In genomic region chr7:2665359-2665791, GRCh38 we compare ENCODE assay signal across 23 cellular contexts. TPM values are rescaled to one million over a fixed set of nuclear protein-coding genes. Genes with fewer than 3 reads are reported as not detected.
DNase-seq lines count a peak whose midpoint lies in the region; ATAC-seq and TF ChIP-seq lines count a peak whose summit lies in the region.
"Had no signal": no experiment of that assay in that cellular context is flagged by ENCODE, and none has a peak within 500 bp of the region (broad histone marks: within the 10 kb centered on the region; RNA-seq: fewer than 3 reads in every experiment).

No MANE protein-coding gene starts in this region.

- ATAC-seq in SK-N-SH treated with all-trans-retinoic acid at 6 μM for 48 hours, result no peak
- no peak for ATAC-seq in HG03139 (IDR thresholded peaks at IDR 0.05; ENCODE audit: unreplicated experiment)
- ATAC-seq: left lung had no signal

- no peak for DNase-seq in SK-N-SH
- DNase-seq in GM06990 (ENCODE audit: extremely low read depth, insufficient read length), result peak; percentile 25
- peak; percentile 51 for DNase-seq in SK-MEL-5 (ENCODE audit: low read depth, low spot score)
- DNase-seq in mesenchymal stem cell, result no peak
- no peak for DNase-seq in RKO (ENCODE audit: low spot score)
- DNase-seq in hepatocyte (ENCODE audit: low spot score), result no peak
- DNase-seq: left lung, midbrain, NCI-H2081, NCI-H524 treated with DMSO at 0.1 percent for 48 hours, SHP77, T-cell, uterus had no signal

- H3K23ac ChIP-seq in mesenchymal stem cell (ENCODE audit: low read length in 2 of 2), result no peak overlapping the region

- no peak for TF ChIP-seq CTCF in SK-N-SH (IDR thresholded peaks at IDR 0.05)
- TF ChIP-seq CTCF in GM06990 (IDR thresholded peaks at IDR 0.05; ENCODE audit: insufficient read depth, low read length, poor library complexity, severe bottlenecking), result no peak
- TF ChIP-seq CTCF in hepatocyte (IDR thresholded peaks at IDR 0.05; ENCODE audit: poor library complexity), result no peak

- no peak overlapping the region for H2BK5ac ChIP-seq in mesenchymal stem cell (ENCODE audit: low read depth, low read length, poor library complexity, severe bottlenecking)

- H2BK12ac ChIP-seq in mesenchymal stem cell (ENCODE audit: low read length in 2 of 2), result no peak overlapping the region

- H2AFZ ChIP-seq in SK-N-SH (ENCODE audit: low read depth) (no peak overlapping the region), mesenchymal stem cell (ENCODE audit: low read depth, low read length) (no peak overlapping the region), hepatocyte (no peak overlapping the region)

- H3K27me3 ChIP-seq in SK-N-SH (ENCODE audit: insufficient read depth) (no peaks in the 10 kb centered on the region), GM06990 (replicated peaks; ENCODE audit: control insufficient read depth, insufficient read depth, low read length) (no peaks in the 10 kb centered on the region; the same call in 1 of the 2 replicates), mesenchymal stem cell (ENCODE audit: control insufficient read depth in 1 of 2, insufficient read depth in 1 of 2, low read length in 2 of 2) (peaks cover 0 to 36% of the 10 kb centered on the region in 2 experiments), hepatocyte (no peaks in the 10 kb centered on the region)
- H3K27me3 ChIP-seq: ascending aorta, pancreas, suprapubic skin, uterus had no signal

- H3K18ac ChIP-seq in mesenchymal stem cell (ENCODE audit: low read depth in 1 of 2, low read length in 2 of 2), result no peak overlapping the region

- H3K4me3 ChIP-seq in SK-N-SH (ENCODE audit: low read depth in 2 of 2, low read length in 1 of 2) (no peak overlapping the region), GM06990 (replicated peaks; ENCODE audit: low read depth, low read length) (no peak overlapping the region), mesenchymal stem cell (ENCODE audit: insufficient read depth in 1 of 2, low read depth in 1 of 2, low read length in 2 of 2) (no peak overlapping the region), hepatocyte (no peak overlapping the region)
- H3K4me3 ChIP-seq: ascending aorta, heart left ventricle, left lung, pancreas, suprapubic skin, uterus had no signal

- H4K8ac ChIP-seq in mesenchymal stem cell (ENCODE audit: low read length), result no peak overlapping the region

- no peak overlapping the region for H4K91ac ChIP-seq in mesenchymal stem cell (ENCODE audit: low read length)

- peaks cover 21% of the 10 kb centered on the region; the same call in 1 of the 2 replicates for H4K20me1 ChIP-seq in SK-N-SH (ENCODE audit: insufficient read depth)
- H4K20me1 ChIP-seq in hepatocyte (ENCODE audit: insufficient read depth, poor library complexity, severe bottlenecking), result no peaks in the 10 kb centered on the region

- H3K27ac ChIP-seq in SK-N-SH (ENCODE audit: low read depth in 2 of 2, low read length in 1 of 2) (no peak overlapping the region), mesenchymal stem cell (ENCODE audit: low read length, poor library complexity, severe bottlenecking) (no peak overlapping the region), hepatocyte (no peak overlapping the region)
- H3K27ac ChIP-seq: ascending aorta, C4-2B, heart left ventricle, KMS-11, left lung, pancreas, suprapubic skin, uterus had no signal

- H3K79me1 ChIP-seq in mesenchymal stem cell (replicated peaks; ENCODE audit: low read length, poor library complexity, severe bottlenecking), result peaks cover 8% of the 10 kb centered on the region

- H3K9me2 ChIP-seq in SK-N-SH (no peaks in the 10 kb centered on the region), hepatocyte (replicated peaks; ENCODE audit: insufficient read depth) (no peaks in the 10 kb centered on the region)

- H2BK15ac ChIP-seq in mesenchymal stem cell (ENCODE audit: low read depth, poor library complexity, severe bottlenecking), result peak overlapping the region; percentile 71

- no peaks in the 10 kb centered on the region for H3K79me2 ChIP-seq in SK-N-SH (ENCODE audit: insufficient read depth)
- H3K79me2 ChIP-seq in hepatocyte, result no peaks in the 10 kb centered on the region

- in situ Hi-C loops in SK-MEL-5 (cut with HindIII; ENCODE audit: low pct_unique_long_range_greater_than_20kb, low sequenced_read_pairs), result no loop called here

- no peak overlapping the region for H3K4me2 ChIP-seq in SK-N-SH
- H3K4me2 ChIP-seq in mesenchymal stem cell (ENCODE audit: low read length, poor library complexity, severe bottlenecking), result no peak overlapping the region
- H3K4me2 ChIP-seq in hepatocyte, result no peak overlapping the region
- H3K4me2 ChIP-seq: KMS-11 had no signal

- POLR2A ChIA-PET in SK-N-SH (lab: Yijun Ruan, JAX), result no interaction called here

- H2AK5ac ChIP-seq in mesenchymal stem cell (ENCODE audit: low read length, severe bottlenecking), result no peak overlapping the region

- no peak overlapping the region for H3K9ac ChIP-seq in SK-N-SH
- H3K9ac ChIP-seq in mesenchymal stem cell (ENCODE audit: low read length), result no peak overlapping the region
- H3K9ac ChIP-seq: KMS-11 had no signal

- no peak for TF ChIP-seq RAD21 in SK-N-SH (IDR thresholded peaks at IDR 0.05; ENCODE audit: low read length)

- CTCF ChIA-PET in SK-N-SH (lab: Yijun Ruan, JAX), result interaction anchor here (0.7 to 11.5 kb wide), 13 partner anchors 9 to 214 kb away, joined by 3 to 204 read pairs (median 3); partner anchors contain the start of gene AMZ1

- peaks cover 6 to 34% of the 10 kb centered on the region in 2 experiments for H3K36me3 ChIP-seq in SK-N-SH (replicated peaks in 1 of 2; ENCODE audit: control insufficient read depth in 1 of 2, insufficient read depth in 2 of 2, low read length in 1 of 2)
- H3K36me3 ChIP-seq in GM06990 (ENCODE audit: control insufficient read depth, insufficient read depth, low read length), result peaks cover 1% of the 10 kb centered on the region; the same call in 1 of the 2 replicates
- peaks cover 5 to 46% of the 10 kb centered on the region in 2 experiments for H3K36me3 ChIP-seq in mesenchymal stem cell (ENCODE audit: control insufficient read depth in 1 of 2, insufficient read depth in 2 of 2, low read depth in 1 of 2, low read length in 2 of 2)
- H3K36me3 ChIP-seq in hepatocyte (replicated peaks; ENCODE audit: insufficient read depth, low read depth), result no peaks in the 10 kb centered on the region
- H3K36me3 ChIP-seq: pancreas, uterus had no signal

- H3K9me3 ChIP-seq in SK-N-SH, result no peaks in the 10 kb centered on the region
- H3K9me3 ChIP-seq in mesenchymal stem cell (ENCODE audit: control insufficient read depth, low read length), result peaks cover 5% of the 10 kb centered on the region
- H3K9me3 ChIP-seq in hepatocyte (ENCODE audit: low read depth), result no peaks in the 10 kb centered on the region
- H3K9me3 ChIP-seq: ascending aorta, left lung, pancreas, suprapubic skin, uterus had no signal

- TF ChIP-seq EP300 in SK-N-SH (IDR thresholded peaks at IDR 0.05; ENCODE audit: borderline replicate concordance in 1 of 2, low read depth in 1 of 2, low read length in 1 of 2), result no peak

- H3K14ac ChIP-seq in mesenchymal stem cell (ENCODE audit: low read length in 2 of 2), result no peak overlapping the region

- peaks cover 0 to 39% of the 10 kb centered on the region in 2 experiments; a peak in 1 of 4 replicates for H3K4me1 ChIP-seq in SK-N-SH (ENCODE audit: control insufficient read depth in 1 of 2, insufficient read depth in 2 of 2, low read depth in 1 of 2, low read length in 1 of 2)
- peaks cover 37% of the 10 kb centered on the region for H3K4me1 ChIP-seq in mesenchymal stem cell (ENCODE audit: control insufficient read depth, insufficient read depth, low read depth, low read length)
- H3K4me1 ChIP-seq in hepatocyte (ENCODE audit: insufficient read depth), result no peaks in the 10 kb centered on the region
- H3K4me1 ChIP-seq: ascending aorta, pancreas, uterus had no signal

- H3K4ac ChIP-seq in mesenchymal stem cell (ENCODE audit: low read depth in 1 of 2, low read length in 2 of 2), result no peak overlapping the region

- peaks cover 3% of the 10 kb centered on the region for H3F3A ChIP-seq in SK-N-SH (replicated peaks; ENCODE audit: insufficient read depth)

- 81% methylated on average over 30 of the region's 33 CpGs for WGBS in SK-N-SH (ENCODE audit: low lambda C conversion rate)
- 89% methylated on average over 33 of the region's 33 CpGs for WGBS in mesenchymal stem cell
- WGBS in hepatocyte (ENCODE audit: low lambda C conversion rate, missing lambda C conversion rate), result 92% methylated on average over 27 of the region's 33 CpGs

- H2BK120ac ChIP-seq in mesenchymal stem cell (ENCODE audit: low read depth, low read length), result no peak overlapping the region

TF ChIP-seq in SK-N-SH, 30 proteins besides CTCF, POLR2A, EP300 and RAD21:
- TF ChIP-seq GABPA (IDR thresholded peaks at IDR 0.05; ENCODE audit: low read depth) (no peak), POLR2AphosphoS5 (IDR thresholded peaks at IDR 0.05; ENCODE audit: low read depth, low read length) (peak; percentile 10; the same call in 1 of the 2 replicates)

TF ChIP-seq in SK-N-SH treated with all-trans-retinoic acid at 6 μM for 48 hours, 23 proteins besides CTCF, POLR2A, EP300 and RAD21 (continues in another document):
- TF ChIP-seq ARNTL (CRISPR knock-in tag; IDR thresholded peaks at IDR 0.05; ENCODE audit: borderline replicate concordance, low read depth) (no peak), TCF4 (CRISPR knock-in tag; IDR thresholded peaks at IDR 0.05; ENCODE audit: borderline replicate concordance) (no peak), ZNF8 (CRISPR knock-in tag; IDR thresholded peaks at IDR 0.05) (no peak), ZNF70 (CRISPR knock-in tag; IDR thresholded peaks at IDR 0.05) (no peak), ESRRG (CRISPR knock-in tag; IDR thresholded peaks at IDR 0.05) (no peak)

RNA-seq across cellular contexts. Expression of gene AMZ1, which starts 22.6 kb away (rescaled TPM):
- polyA plus RNA-seq in SK-N-SH (2012; rRNA removed) (0.15 and 0.19 TPM in 2 replicates), hepatocyte (1.4 TPM in 1 of 2 replicates, not detected in the other)
- polyA plus RNA-seq in SK-N-SH (2012; cell fraction: cytosol; rRNA removed), result 0.04 and 0.12 TPM in 2 replicates
- polyA plus RNA-seq in SK-N-SH (2012; cell fraction: nucleus; rRNA removed), result 0.29 and 0.69 TPM in 2 replicates
- total RNA-seq in SK-MEL-5 (2014; rRNA removed; shearing (Covaris generic)), result 0.53 and 1.8 TPM in 2 replicates
- polyA plus RNA-seq in SK-MEL-5 (2015; cell fraction: cytosol; rRNA removed), result 0.77 and 1.1 TPM in 2 replicates
- 3.8 and 4.5 TPM in 2 replicates for polyA plus RNA-seq in SK-MEL-5 (2015; cell fraction: nucleus; rRNA removed)
- polyA plus RNA-seq in mesenchymal stem cell (2013, experiment 1 of 2), result 0.06 TPM
- polyA plus RNA-seq in mesenchymal stem cell (2013, experiment 2 of 2), result 0.07 TPM
- total RNA-seq in hepatocyte, result not detected in 2 replicates
- total RNA-seq: ascending aorta, G401, HT-29 had no signal

RNA-seq across cellular contexts. Expression of gene TTYH3, which starts 33.6 kb away (rescaled TPM):
- polyA plus RNA-seq in SK-N-SH (2012; rRNA removed) (65.3 and 105 TPM in 2 replicates), hepatocyte (101 and 108 TPM in 2 replicates)
- 44.6 and 83.8 TPM in 2 replicates for polyA plus RNA-seq in SK-N-SH (2012; cell fraction: cytosol; rRNA removed)
- polyA plus RNA-seq in SK-N-SH (2012; cell fraction: nucleus; rRNA removed), result 139 and 151 TPM in 2 replicates
- total RNA-seq in SK-MEL-5 (2014; rRNA removed; shearing (Covaris generic)), result 156 and 169 TPM in 2 replicates
- 1,380 and 1,624 TPM in 2 replicates for polyA plus RNA-seq in SK-MEL-5 (2015; cell fraction: cytosol; rRNA removed)
- 735 and 798 TPM in 2 replicates for polyA plus RNA-seq in SK-MEL-5 (2015; cell fraction: nucleus; rRNA removed)
- polyA plus RNA-seq in mesenchymal stem cell (2013, experiment 1 of 2), result 198 TPM
- 194 TPM for polyA plus RNA-seq in mesenchymal stem cell (2013, experiment 2 of 2)
- total RNA-seq in hepatocyte, result 35.8 and 46.3 TPM in 2 replicates

Comparison
In these comparisons a context has a peak if more than half of its experiments do, and no peak if none do; other contexts are left out.
1. DNase-seq: peak in GM06990 (single experiment) and SK-MEL-5 (single experiment); none in SK-N-SH (single experiment), mesenchymal stem cell (single experiment), RKO (single experiment) and hepatocyte (single experiment).